ENCODE assay signal across 11 cellular contexts in the genomic region with DNA sequence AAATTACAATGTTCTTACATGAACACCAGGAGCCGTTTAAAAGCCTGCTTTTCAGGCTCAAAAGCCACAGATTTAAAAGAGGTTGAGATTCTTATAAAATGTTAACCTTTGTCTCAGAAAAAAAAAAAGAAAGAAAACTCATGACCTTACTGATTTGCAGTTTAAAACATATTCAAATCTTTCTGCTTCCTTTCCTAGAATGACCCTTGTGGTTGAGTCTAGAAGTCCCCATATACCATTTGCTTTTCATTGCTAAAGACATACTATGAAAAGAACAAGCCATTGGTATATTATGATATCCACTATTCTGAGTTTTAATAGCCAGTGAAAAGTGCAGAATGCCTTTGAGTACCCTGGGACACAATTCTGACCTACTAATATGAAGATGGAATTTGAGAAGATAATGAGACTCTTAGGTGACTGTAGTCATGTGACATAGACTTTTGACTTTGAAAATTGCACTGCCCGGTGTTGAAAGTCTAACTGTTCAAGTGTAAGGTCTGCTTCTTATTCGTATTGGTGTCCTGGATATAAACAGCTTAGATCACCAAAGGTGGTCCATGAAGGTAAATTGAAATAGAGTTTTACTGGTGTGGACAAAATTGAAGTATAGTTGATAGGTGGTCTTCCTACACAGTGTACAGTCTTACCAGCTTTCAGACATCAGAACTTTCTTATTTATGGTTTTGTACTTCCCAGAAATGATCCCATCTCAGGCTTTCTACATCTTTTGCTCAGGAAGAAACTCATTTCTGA.
DNase-seq lines count a peak whose midpoint lies in the region; ATAC-seq and TF ChIP-seq lines count a peak whose summit lies in the region.
"Had no signal": no experiment of that assay in that cellular context is flagged by ENCODE, and none has a peak within 500 bp of the region (broad histone marks: within the 10 kb centered on the region; RNA-seq: fewer than 3 reads in every experiment).

No MANE protein-coding gene starts in this region.

- H3K4me2 ChIP-seq in mesendoderm (ENCODE audit: low read length): no peak overlapping the region
- H3K4me2 ChIP-seq: GM23338 had no signal

- H2BK120ac ChIP-seq in mesendoderm (ENCODE audit: low read depth, low read length): no peak overlapping the region

- H3K36me3 ChIP-seq in mesendoderm (ENCODE audit: control insufficient read depth, insufficient read depth, low read length): no peaks in the 10 kb centered on the region

- H3K27ac Mint-ChIP-seq in activated T-helper 17 cell treated with anti-CD3 and anti-CD28 coated beads, Interleukin-2, amount 50 U/mL, for 72 hours: peak overlapping the region; percentile 97
- peak overlapping the region; percentile 68 for H3K27ac Mint-ChIP-seq in stimulated activated naive B cell treated with anti-CD40 and anti-IgM and Interleukin-4, amounts not matched to agents 10 μg/mL and 1 μg/mL and 100 μg/mL, for 72 hours
- H3K27ac Mint-ChIP-seq: GM23338 had no signal

- no peak overlapping the region for H3K56ac ChIP-seq in mesendoderm (ENCODE audit: low read length)

- no peak overlapping the region for H2BK15ac ChIP-seq in mesendoderm (replicated peaks; ENCODE audit: low read depth)

- ATAC-seq in GM19455 (IDR thresholded peaks at IDR 0.05; ENCODE audit: unreplicated experiment) (peak; percentile 3), HG03039 (IDR thresholded peaks at IDR 0.05; ENCODE audit: unreplicated experiment) (peak; percentile 25), HG03442 (IDR thresholded peaks at IDR 0.05; ENCODE audit: unreplicated experiment) (no peak)
- ATAC-seq in activated T-helper 17 cell treated with anti-CD3 and anti-CD28 coated beads, Interleukin-2, amount 50 U/mL, for 72 hours (replicated peaks): peak; percentile 47
- peak; percentile 33 to 52 for ATAC-seq in stimulated activated naive B cell treated with anti-CD40 and anti-IgM and Interleukin-4, amounts not matched to agents 10 μg/mL and 1 μg/mL and 100 μg/mL, for 72 hours (replicated peaks)
- ATAC-seq: GM23338 had no signal

- no peak overlapping the region for H2AK5ac ChIP-seq in mesendoderm (ENCODE audit: low read length)

- H3K9ac ChIP-seq in mesendoderm (ENCODE audit: low read length): no peak overlapping the region

- no peak overlapping the region for H3K4me3 ChIP-seq in mesendoderm (ENCODE audit: low read length)
- H3K4me3 ChIP-seq: GM23338 had no signal

- no peak for TF ChIP-seq POLR2A in erythroblast (IDR thresholded peaks at IDR 0.05; ENCODE audit: low read length)

- H3K79me1 ChIP-seq in mesendoderm (ENCODE audit: low read length): no peaks in the 10 kb centered on the region

- H4K8ac ChIP-seq in mesendoderm (ENCODE audit: low read depth, low read length): no peak overlapping the region

- H3K18ac ChIP-seq in mesendoderm (ENCODE audit: low read length): no peak overlapping the region

- no CpG with 5 or more reads among the region's 3 CpGs for WGBS in mesendoderm (ENCODE audit: extremely low coverage, insufficient coverage, low lambda C conversion rate)

- peaks cover 80% of the 10 kb centered on the region for H3K36me3 Mint-ChIP-seq in activated T-helper 17 cell treated with anti-CD3 and anti-CD28 coated beads, Interleukin-2, amount 50 U/mL, for 72 hours (ENCODE audit: low read depth)
- H3K36me3 Mint-ChIP-seq in stimulated activated naive B cell treated with anti-CD40 and anti-IgM and Interleukin-4, amounts not matched to agents 10 μg/mL and 1 μg/mL and 100 μg/mL, for 72 hours: peaks cover 61 to 64% of the 10 kb centered on the region in 2 donors
- H3K36me3 Mint-ChIP-seq: brain had no signal

- no peaks in the 10 kb centered on the region for H3K4me1 ChIP-seq in mesendoderm (ENCODE audit: control insufficient read depth, low read depth, low read length)

- H3K27ac ChIP-seq in mesendoderm (ENCODE audit: low read depth, low read length): no peak overlapping the region

- peak overlapping the region; percentile 78 for H3K4me3 Mint-ChIP-seq in activated T-helper 17 cell treated with anti-CD3 and anti-CD28 coated beads, Interleukin-2, amount 50 U/mL, for 72 hours
- peak overlapping the region; percentile 49 to 68 for H3K4me3 Mint-ChIP-seq in stimulated activated naive B cell treated with anti-CD40 and anti-IgM and Interleukin-4, amounts not matched to agents 10 μg/mL and 1 μg/mL and 100 μg/mL, for 72 hours
- H3K4me3 Mint-ChIP-seq: brain, GM23338 had no signal

- no peaks in the 10 kb centered on the region for H3K9me3 Mint-ChIP-seq in activated T-helper 17 cell treated with anti-CD3 and anti-CD28 coated beads, Interleukin-2, amount 50 U/mL, for 72 hours
- H3K9me3 Mint-ChIP-seq in stimulated activated naive B cell treated with anti-CD40 and anti-IgM and Interleukin-4, amounts not matched to agents 10 μg/mL and 1 μg/mL and 100 μg/mL, for 72 hours: peaks cover 1 to 4% of the 10 kb centered on the region in 2 donors
- H3K9me3 Mint-ChIP-seq: brain, GM23338 had no signal

- H3K27me3 Mint-ChIP-seq in activated T-helper 17 cell treated with anti-CD3 and anti-CD28 coated beads, Interleukin-2, amount 50 U/mL, for 72 hours: no peaks in the 10 kb centered on the region
- H3K27me3 Mint-ChIP-seq in stimulated activated naive B cell treated with anti-CD40 and anti-IgM and Interleukin-4, amounts not matched to agents 10 μg/mL and 1 μg/mL and 100 μg/mL, for 72 hours: no peaks in the 10 kb centered on the region
- H3K27me3 Mint-ChIP-seq: brain had no signal

- peaks cover 56% of the 10 kb centered on the region for H3K4me1 Mint-ChIP-seq in activated T-helper 17 cell treated with anti-CD3 and anti-CD28 coated beads, Interleukin-2, amount 50 U/mL, for 72 hours
- peaks cover 48 to 71% of the 10 kb centered on the region in 2 donors for H3K4me1 Mint-ChIP-seq in stimulated activated naive B cell treated with anti-CD40 and anti-IgM and Interleukin-4, amounts not matched to agents 10 μg/mL and 1 μg/mL and 100 μg/mL, for 72 hours
- H3K4me1 Mint-ChIP-seq: GM23338 had no signal

- H3K27me3 ChIP-seq in mesendoderm (ENCODE audit: insufficient read depth, low read length, poor library complexity): no peaks in the 10 kb centered on the region

- H2BK5ac ChIP-seq in mesendoderm (ENCODE audit: low read length): no peak overlapping the region

- H3K4ac ChIP-seq in mesendoderm (ENCODE audit: low read depth, low read length): no peak overlapping the region

- H3K23ac ChIP-seq in mesendoderm (ENCODE audit: low read length): no peak overlapping the region

- no peaks in the 10 kb centered on the region for H3K79me2 ChIP-seq in mesendoderm (ENCODE audit: control insufficient read depth, insufficient read depth, low read length)

- no peak overlapping the region for H4K5ac ChIP-seq in mesendoderm (ENCODE audit: low read length)

- no peak for DNase-seq in stimulated activated naive B cell treated with anti-CD40 and anti-IgM and Interleukin-4, amounts not matched to agents 10 μg/mL and 1 μg/mL and 100 μg/mL, for 72 hours
- DNase-seq in mesendoderm (no peak), erythroblast (lab: John Stamatoyannopoulos, UW) (no peak)
- DNase-seq: GF-D8, NCI-H748 treated with DMSO at 0.1 percent for 48 hours had no signal
